Comparison of ENCODE assay signal across 8 cellular contexts in the genomic region with DNA sequence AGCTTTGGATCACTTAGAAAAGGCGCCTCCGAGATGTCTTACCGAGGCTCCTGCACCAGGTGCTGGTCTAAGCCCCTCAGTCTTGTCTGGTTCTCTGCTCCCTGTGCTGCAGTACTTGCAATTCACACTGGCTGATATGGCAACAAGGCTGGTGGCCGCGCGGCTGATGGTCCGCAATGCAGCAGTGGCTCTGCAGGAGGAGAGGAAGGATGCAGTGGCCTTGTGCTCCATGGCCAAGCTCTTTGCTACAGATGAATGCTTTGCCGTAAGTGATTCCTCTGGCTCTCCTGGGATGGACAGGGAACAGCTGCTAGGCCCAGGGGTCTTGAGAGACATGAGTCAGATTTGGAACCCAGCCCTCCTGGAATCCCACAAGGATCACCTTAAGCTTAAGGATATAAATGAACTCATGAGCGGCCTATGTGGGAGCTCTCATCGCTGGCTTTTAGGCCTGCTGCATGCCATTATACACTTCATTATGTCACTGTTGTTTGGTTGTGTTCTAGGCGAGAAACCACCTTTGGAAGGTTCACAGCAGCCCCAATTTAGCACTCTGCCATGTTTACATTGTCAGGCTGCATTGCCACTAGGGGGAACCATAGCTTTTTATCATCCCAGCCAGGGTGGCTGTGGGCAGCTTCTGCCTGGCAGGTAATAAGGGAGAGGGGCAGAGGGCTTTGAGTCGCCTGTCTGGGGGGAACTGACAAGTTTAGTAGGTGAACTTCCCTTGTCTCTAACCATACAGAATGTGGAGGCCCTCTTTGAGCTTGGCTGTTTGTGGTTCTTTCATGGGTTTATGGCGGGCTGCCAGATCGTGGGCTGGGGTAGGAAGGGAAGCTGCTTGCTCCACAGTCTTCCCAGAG. TPM values are rescaled to one million over a fixed set of nuclear protein-coding genes. Genes with fewer than 3 reads are reported as not detected.
A peak's percentile ranks its signal among the peaks of the same experiment; 100 is the strongest.
DNase-seq lines count a peak whose midpoint lies in the region; ATAC-seq, FAIRE-seq and TF ChIP-seq lines count a peak whose summit lies in the region.

No MANE protein-coding gene starts in this region.

- no peak overlapping the region for H2AK9ac ChIP-seq in IMR-90 (replicated peaks; ENCODE audit: low read depth, low read length, poor library complexity)

- no peak overlapping the region for H4K8ac ChIP-seq in IMR-90 (ENCODE audit: low read depth in 2 of 2, low read length in 2 of 2)

- ATAC-seq in activated CD4-positive, CD25-positive, alpha-beta regulatory T cell treated with anti-CD3 and anti-CD28 coated beads, Interleukin-2, amount 50 U/mL, for 24 hours = peak; percentile 51 to 59
- ATAC-seq in IMR-90 (ENCODE audit: low read depth) = peak; percentile 38; the same call in 1 of the 2 replicates
- ATAC-seq in activated CD8-positive, alpha-beta T cell treated with anti-CD3 and anti-CD28 coated beads, Interleukin-2, amount 10 ng/mL, durations not matched to agents 7 days and 5 days = peak; percentile 79
- no peak for ATAC-seq in GM19023 (IDR thresholded peaks at IDR 0.05; ENCODE audit: unreplicated experiment)
- ATAC-seq in HG02885 (IDR thresholded peaks at IDR 0.05; ENCODE audit: poor library complexity, unreplicated experiment) = no peak

- no peak overlapping the region for H3K4me2 ChIP-seq in IMR-90 (ENCODE audit: low read depth, low read length)
- no peak overlapping the region for H3K4me2 ChIP-seq in keratinocyte (ENCODE audit: control insufficient read depth, extremely low read depth, insufficient read depth, low read depth, low read length)

- dilution Hi-C loops in IMR-90 (cut with HindIII; ENCODE audit: low sequenced_read_pairs, unreplicated experiment) = no loop called here
- dilution Hi-C loops in keratinocyte (cut with MboI; ENCODE audit: extremely low pct_ligation_motif_present, low sequenced_read_pairs) = no loop called here

- H4K91ac ChIP-seq in IMR-90 (ENCODE audit: insufficient read depth, low read depth, low read length) = no peak overlapping the region

- no peak overlapping the region for H2BK5ac ChIP-seq in IMR-90 (ENCODE audit: low read depth, low read length, poor library complexity, severe bottlenecking)

- no peak overlapping the region for H3K23ac ChIP-seq in IMR-90 (ENCODE audit: low read depth, low read length)

- peak; percentile 36 for TF ChIP-seq RAD21 in IMR-90 (IDR thresholded peaks at IDR 0.05; ENCODE audit: low read length)

- no peak overlapping the region for H3K14ac ChIP-seq in IMR-90 (replicated peaks; ENCODE audit: low read depth, low read length)

- H3K9me3 ChIP-seq in IMR-90 (ENCODE audit: control insufficient read depth, insufficient read depth, low read length) = no peaks in the 10 kb centered on the region
- no peaks in the 10 kb centered on the region for H3K9me3 ChIP-seq in keratinocyte (ENCODE audit: control insufficient read depth, low read depth, low read length)

- H3K9me1 ChIP-seq in IMR-90 (ENCODE audit: insufficient read depth, low read length) (no peaks in the 10 kb centered on the region), keratinocyte (ENCODE audit: control insufficient read depth, extremely low read depth, insufficient read depth, low read length) (no peaks in the 10 kb centered on the region)

- peaks cover 14% of the 10 kb centered on the region for H3K36me3 Mint-ChIP-seq in activated CD8-positive, alpha-beta T cell treated with anti-CD3 and anti-CD28 coated beads, Interleukin-2, amount 10 ng/mL, durations not matched to agents 7 days and 5 days (ENCODE audit: low read depth)

- no peak overlapping the region for H4K5ac ChIP-seq in IMR-90 (ENCODE audit: low read depth, low read length)

- in situ Hi-C loops in IMR-90 (cut with MboI; ENCODE audit: low sequenced_read_pairs) = no loop called here

- no peak overlapping the region for H2AK5ac ChIP-seq in IMR-90 (ENCODE audit: low read depth, low read length)

- H3K36me3 ChIP-seq in IMR-90 (ENCODE audit: control insufficient read depth, insufficient read depth, low read length) (peaks cover 45% of the 10 kb centered on the region), keratinocyte (ENCODE audit: control insufficient read depth in 2 of 2, extremely low read depth in 1 of 2, insufficient read depth in 2 of 2, low read length in 2 of 2) (peaks cover 24 to 29% of the 10 kb centered on the region in 2 experiments)

- H3K4ac ChIP-seq in IMR-90 (ENCODE audit: low read depth, low read length) = no peak overlapping the region

- intact Hi-C loops in IMR-90 (cut with micrococcal nuclease) = no loop called here

- DNase-seq in activated CD4-positive, CD25-positive, alpha-beta regulatory T cell (lab: John Stamatoyannopoulos, UW) = no peak
- no peak for DNase-seq in IMR-90
- peak; percentile 60 for DNase-seq in activated CD8-positive, alpha-beta T cell treated with anti-CD3 and anti-CD28 coated beads, Interleukin-2, amount 10 ng/mL, durations not matched to agents 7 days and 5 days
- no peak for DNase-seq in keratinocyte (ENCODE audit: low read depth, low spot score)
- no peak for DNase-seq in amygdala (lab: John Stamatoyannopoulos, UW)

- peak overlapping the region; percentile 37 for H2AFZ ChIP-seq in IMR-90 (replicated peaks; ENCODE audit: low read length, poor library complexity)
- H2AFZ ChIP-seq in keratinocyte (ENCODE audit: control insufficient read depth, low read length) = no peak overlapping the region

- POLR2A ChIA-PET in IMR-90 (lab: Charles Lee; ENCODE audit: unreplicated experiment) = interaction anchor here (0.5 kb wide), 1 partner anchor 18 kb away, joined by 8 read pairs; no protein-coding TSS in a partner anchor
- POLR2A ChIA-PET in activated CD8-positive, alpha-beta T cell treated with anti-CD3 and anti-CD28 coated beads, Interleukin-2, amount 10 ng/mL, durations not matched to agents 7 days and 5 days (lab: Charles Lee) = interaction anchor here (0.8 to 2.0 kb wide), 4 partner anchors 8 to 37 kb away, joined by 3 to 6 read pairs (median 4); partner anchors contain the start of genes ACAD8, GLB1L3, NCAPD3 and THYN1

- no peak overlapping the region for H3K56ac ChIP-seq in IMR-90 (ENCODE audit: extremely low read depth, insufficient read depth, low read length)

- H2BK20ac ChIP-seq in IMR-90 (ENCODE audit: low read depth, low read length) = no peak overlapping the region

- H3K27me3 ChIP-seq in IMR-90 (ENCODE audit: control insufficient read depth, insufficient read depth, low read length) = no peaks in the 10 kb centered on the region
- no peaks in the 10 kb centered on the region for H3K27me3 ChIP-seq in keratinocyte (ENCODE audit: control insufficient read depth, extremely low read depth, insufficient read depth, low read length)

- no peak overlapping the region for H3K27ac ChIP-seq in IMR-90 (ENCODE audit: insufficient read depth, low read length)
- H3K27ac ChIP-seq in keratinocyte (ENCODE audit: control insufficient read depth, insufficient read depth, low read length) = no peak overlapping the region

- TF ChIP-seq POLR2A in IMR-90 (IDR thresholded peaks at IDR 0.05; ENCODE audit: low read depth, low read length) = no peak

- H2BK15ac ChIP-seq in IMR-90 (ENCODE audit: low read depth, low read length) = no peak overlapping the region

- no peaks in the 10 kb centered on the region for H3K9me3 Mint-ChIP-seq in activated CD8-positive, alpha-beta T cell treated with anti-CD3 and anti-CD28 coated beads, Interleukin-2, amount 10 ng/mL, durations not matched to agents 7 days and 5 days (ENCODE audit: insufficient read depth)

- FAIRE-seq in keratinocyte (lab: Jason Lieb, UNC) = peak; percentile 67

- no peaks in the 10 kb centered on the region for H3K27me3 Mint-ChIP-seq in activated CD8-positive, alpha-beta T cell treated with anti-CD3 and anti-CD28 coated beads, Interleukin-2, amount 10 ng/mL, durations not matched to agents 7 days and 5 days (ENCODE audit: low read depth)

- no TSS peak for BruUV-seq in IMR-90 (replicated peaks; lab: Mats Ljungman, UMichigan)

- 97% methylated on average over 3 of the region's 14 CpGs; no CpG with 5 or more reads in 1 of the 2 experiments for WGBS in IMR-90 (ENCODE audit: extremely low coverage in 2 of 2, insufficient read length in 1 of 2), 2 experiments

- H3K4me3 ChIP-seq in IMR-90 (ENCODE audit: insufficient read depth, low read depth, low read length) = no peak overlapping the region
- no peak overlapping the region for H3K4me3 ChIP-seq in keratinocyte (ENCODE audit: control insufficient read depth in 2 of 3, extremely low read depth in 1 of 3, insufficient read depth in 2 of 3, low read depth in 1 of 3, low read length in 3 of 3)

- H3K79me1 ChIP-seq in IMR-90 (ENCODE audit: low read depth in 1 of 2, low read length in 2 of 2) = no peaks in the 10 kb centered on the region

- CTCF ChIA-PET in IMR-90 (lab: Yijun Ruan, JAX) = interaction anchor here (0.6 to 1.3 kb wide), 7 partner anchors 9 to 607 kb away, joined by 3 to 7 read pairs (median 4); partner anchors contain the start of genes ACAD8 and THYN1
- CTCF ChIA-PET in activated CD8-positive, alpha-beta T cell treated with anti-CD3 and anti-CD28 coated beads, Interleukin-2, amount 10 ng/mL, durations not matched to agents 7 days and 5 days (lab: Charles Lee) = interaction anchor here (0.9 to 7.6 kb wide), 20 partner anchors 8 to 212 kb away, joined by 3 to 94 read pairs (median 4); partner anchors contain the start of genes ACAD8, GLB1L2, GLB1L3 and NCAPD3

- H2BK120ac ChIP-seq in IMR-90 (ENCODE audit: low read depth, low read length) = no peak overlapping the region

- H3K4me3 Mint-ChIP-seq in activated CD8-positive, alpha-beta T cell treated with anti-CD3 and anti-CD28 coated beads, Interleukin-2, amount 10 ng/mL, durations not matched to agents 7 days and 5 days = no peak overlapping the region

- H3K9ac ChIP-seq in IMR-90 (ENCODE audit: low read depth, low read length) = no peak overlapping the region
- no peak overlapping the region for H3K9ac ChIP-seq in keratinocyte (ENCODE audit: control insufficient read depth, extremely low read depth, insufficient read depth, low read length)

- TF ChIP-seq CTCF in IMR-90 (conservative IDR thresholded peaks at IDR 0.05; ENCODE audit: low read depth, low read length) (peak; percentile 46), keratinocyte (optimal IDR thresholded peaks at IDR 0.05 in 1 of 3, IDR thresholded peaks at IDR 0.05 in 1 of 3, conservative IDR thresholded peaks at IDR 0.05 in 1 of 3; ENCODE audit: extremely low read depth in 1 of 3, insufficient read depth in 2 of 3, low read length in 3 of 3) (peak; percentile 70 to 83 (median 74))

- H3K18ac ChIP-seq in IMR-90 (ENCODE audit: low read depth, low read length) = no peak overlapping the region

- no peaks in the 10 kb centered on the region; the same call in 1 of the 2 replicates for H4K20me1 ChIP-seq in IMR-90 (ENCODE audit: insufficient read depth, low read length)
- H4K20me1 ChIP-seq in keratinocyte (ENCODE audit: control insufficient read depth, extremely low read depth, insufficient read depth, low read length) = no peaks in the 10 kb centered on the region

- H3K79me2 ChIP-seq in keratinocyte (ENCODE audit: control insufficient read depth, insufficient read depth, low read length) = no peaks in the 10 kb centered on the region

- H3K4me1 Mint-ChIP-seq in activated CD8-positive, alpha-beta T cell treated with anti-CD3 and anti-CD28 coated beads, Interleukin-2, amount 10 ng/mL, durations not matched to agents 7 days and 5 days (ENCODE audit: low read depth) = peaks cover 12% of the 10 kb centered on the region

- H3K27ac Mint-ChIP-seq in activated CD8-positive, alpha-beta T cell treated with anti-CD3 and anti-CD28 coated beads, Interleukin-2, amount 10 ng/mL, durations not matched to agents 7 days and 5 days = no peak overlapping the region

- peaks cover 4% of the 10 kb centered on the region for H3K4me1 ChIP-seq in IMR-90 (ENCODE audit: control insufficient read depth, insufficient read depth, low read length)
- peaks cover 17% of the 10 kb centered on the region for H3K4me1 ChIP-seq in keratinocyte (ENCODE audit: control insufficient read depth, extremely low read depth, insufficient read depth, low read length)

RNA-seq across cellular contexts. Expression of gene ACAD8, which starts 8.5 kb away (rescaled TPM):
- 9.7 and 11.1 TPM in 2 replicates for total RNA-seq in IMR-90 (2012; rRNA removed)
- polyA plus RNA-seq in IMR-90 (2012; rRNA removed) (18.3 and 21.2 TPM in 2 replicates), keratinocyte (18.2 to 21.7 TPM (median 20.6 TPM) in 3 replicates)
- 11.3 and 13.6 TPM in 2 replicates for polyA plus RNA-seq in IMR-90 (2012; cell fraction: cytosol; rRNA removed)
- 45.4 and 71.9 TPM in 2 replicates for polyA plus RNA-seq in IMR-90 (2012; cell fraction: nucleus; rRNA removed; ENCODE audit: low replicate concordance)
- 10 to 100 TPM; 20.7 to 21.1 TPM for total RNA-seq in activated CD8-positive, alpha-beta T cell treated with anti-CD3 and anti-CD28 coated beads, Interleukin-2, amount 10 ng/mL, durations not matched to agents 7 days and 5 days
- polyA plus RNA-seq in keratinocyte (2011; ENCODE audit: low read depth) = 14.1 TPM
- polyA plus RNA-seq in keratinocyte (2011; cell fraction: cytosol; rRNA removed) = 11.8 and 12.8 TPM in 2 replicates
- 54.5 and 71.6 TPM in 2 replicates for polyA plus RNA-seq in keratinocyte (2011; cell fraction: nucleus; rRNA removed)
- polyA plus RNA-seq in keratinocyte (2012; ENCODE audit: low replicate concordance) = 14.3 and 27.2 TPM in 2 replicates
- 13.0 to 16.7 TPM (median 14.9 TPM) in 3 replicates for polyA minus RNA-seq in keratinocyte
- 10.4 TPM for polyA minus RNA-seq in keratinocyte (2011; cell fraction: cytosol; rRNA and poly(A)+ RNA removed)
- 9.9 and 17.2 TPM in 2 replicates for polyA minus RNA-seq in keratinocyte (2011; cell fraction: nucleus; rRNA and poly(A)+ RNA removed)

RNA-seq across cellular contexts. Expression of gene THYN1, which starts 8.7 kb away (rescaled TPM):
- 51.9 and 72.1 TPM in 2 replicates for total RNA-seq in IMR-90 (2012; rRNA removed)
- 42.8 and 43.1 TPM in 2 replicates for polyA plus RNA-seq in IMR-90 (2012; rRNA removed)
- polyA plus RNA-seq in IMR-90 (2012; cell fraction: cytosol; rRNA removed) = 21.1 and 28.2 TPM in 2 replicates
- polyA plus RNA-seq in IMR-90 (2012; cell fraction: nucleus; rRNA removed; ENCODE audit: low replicate concordance) = 9.3 and 48.9 TPM in 2 replicates
- 10 to 100 TPM; 53.7 to 56.1 TPM for total RNA-seq in activated CD8-positive, alpha-beta T cell treated with anti-CD3 and anti-CD28 coated beads, Interleukin-2, amount 10 ng/mL, durations not matched to agents 7 days and 5 days
- polyA plus RNA-seq in keratinocyte = 33.9 to 47.9 TPM (median 45.8 TPM) in 3 replicates
- 22.3 TPM for polyA plus RNA-seq in keratinocyte (2011; ENCODE audit: low read depth)
- 30.5 and 40.3 TPM in 2 replicates for polyA plus RNA-seq in keratinocyte (2011; cell fraction: cytosol; rRNA removed)
- 26.0 and 33.3 TPM in 2 replicates for polyA plus RNA-seq in keratinocyte (2011; cell fraction: nucleus; rRNA removed)
- polyA plus RNA-seq in keratinocyte (2012; ENCODE audit: low replicate concordance) = 22.4 and 35.8 TPM in 2 replicates
- 6.1 to 33.5 TPM (median 22.0 TPM) in 3 replicates for polyA minus RNA-seq in keratinocyte
- polyA minus RNA-seq in keratinocyte (2011; cell fraction: cytosol; rRNA and poly(A)+ RNA removed) = 18.0 TPM
- polyA minus RNA-seq in keratinocyte (2011; cell fraction: nucleus; rRNA and poly(A)+ RNA removed) = 4.9 and 14.1 TPM in 2 replicates

RNA-seq across cellular contexts. Expression of gene GLB1L3, which starts 14.3 kb away (rescaled TPM):
- total RNA-seq in IMR-90 (2012; rRNA removed) = not detected in 2 replicates
- polyA plus RNA-seq in IMR-90 (2012; rRNA removed) = not detected in 2 replicates
- polyA plus RNA-seq in IMR-90 (2012; cell fraction: cytosol; rRNA removed) = not detected in 2 replicates
- 0.02 TPM in 1 of 2 replicates, not detected in the other for polyA plus RNA-seq in IMR-90 (2012; cell fraction: nucleus; rRNA removed; ENCODE audit: low replicate concordance)
- 1 to 10 TPM; 3.8 to 4.0 TPM for total RNA-seq in activated CD8-positive, alpha-beta T cell treated with anti-CD3 and anti-CD28 coated beads, Interleukin-2, amount 10 ng/mL, durations not matched to agents 7 days and 5 days
- 2.2 to 4.6 TPM (median 3.0 TPM) in 3 replicates for polyA plus RNA-seq in keratinocyte
- 1.4 TPM for polyA plus RNA-seq in keratinocyte (2011; ENCODE audit: low read depth)
- 1.7 and 1.9 TPM in 2 replicates for polyA plus RNA-seq in keratinocyte (2011; cell fraction: cytosol; rRNA removed)
- polyA plus RNA-seq in keratinocyte (2011; cell fraction: nucleus; rRNA removed) = 16.2 and 20.9 TPM in 2 replicates
- polyA plus RNA-seq in keratinocyte (2012; ENCODE audit: low replicate concordance) = 2.8 and 4.0 TPM in 2 replicates
- 1.5 to 2.6 TPM (median 2.5 TPM) in 3 replicates for polyA minus RNA-seq in keratinocyte
- polyA minus RNA-seq in keratinocyte (2011; cell fraction: cytosol; rRNA and poly(A)+ RNA removed) = 1.9 TPM
- polyA minus RNA-seq in keratinocyte (2011; cell fraction: nucleus; rRNA and poly(A)+ RNA removed) = 5.9 and 6.9 TPM in 2 replicates

RNA-seq across cellular contexts. Expression of gene VPS26B, which starts 37.4 kb away (rescaled TPM):
- total RNA-seq in IMR-90 (2012; rRNA removed) = 38.9 and 51.1 TPM in 2 replicates
- polyA plus RNA-seq in IMR-90 (2012; rRNA removed) (39.5 and 41.6 TPM in 2 replicates), keratinocyte (43.2 to 50.2 TPM (median 46.9 TPM) in 3 replicates)
- polyA plus RNA-seq in IMR-90 (2012; cell fraction: cytosol; rRNA removed) = 31.6 and 35.7 TPM in 2 replicates
- 75.7 and 105 TPM in 2 replicates for polyA plus RNA-seq in IMR-90 (2012; cell fraction: nucleus; rRNA removed; ENCODE audit: low replicate concordance)
- 10 to 100 TPM; 55.1 TPM for total RNA-seq in activated CD8-positive, alpha-beta T cell treated with anti-CD3 and anti-CD28 coated beads, Interleukin-2, amount 10 ng/mL, durations not matched to agents 7 days and 5 days
- polyA plus RNA-seq in keratinocyte (2011; ENCODE audit: low read depth) = 44.1 TPM
- polyA plus RNA-seq in keratinocyte (2011; cell fraction: cytosol; rRNA removed) = 39.1 and 46.5 TPM in 2 replicates
- 78.3 and 81.3 TPM in 2 replicates for polyA plus RNA-seq in keratinocyte (2011; cell fraction: nucleus; rRNA removed)
- polyA plus RNA-seq in keratinocyte (2012; ENCODE audit: low replicate concordance) = 25.4 and 43.6 TPM in 2 replicates
- polyA minus RNA-seq in keratinocyte = 53.0 to 82.4 TPM (median 60.8 TPM) in 3 replicates
- polyA minus RNA-seq in keratinocyte (2011; cell fraction: cytosol; rRNA and poly(A)+ RNA removed) = 48.7 TPM
- polyA minus RNA-seq in keratinocyte (2011; cell fraction: nucleus; rRNA and poly(A)+ RNA removed) = 25.6 and 35.4 TPM in 2 replicates

RNA-seq across cellular contexts. Expression of gene NCAPD3, which starts 38.1 kb away (rescaled TPM):
- 19.2 and 19.7 TPM in 2 replicates for total RNA-seq in IMR-90 (2012; rRNA removed)
- 18.0 and 18.9 TPM in 2 replicates for polyA plus RNA-seq in IMR-90 (2012; rRNA removed)
- polyA plus RNA-seq in IMR-90 (2012; cell fraction: cytosol; rRNA removed) = 8.3 and 9.9 TPM in 2 replicates
- polyA plus RNA-seq in IMR-90 (2012; cell fraction: nucleus; rRNA removed; ENCODE audit: low replicate concordance) = 16.9 and 25.2 TPM in 2 replicates
- total RNA-seq in activated CD8-positive, alpha-beta T cell treated with anti-CD3 and anti-CD28 coated beads, Interleukin-2, amount 10 ng/mL, durations not matched to agents 7 days and 5 days = 100 to 1,000 TPM; 125 to 136 TPM
- polyA plus RNA-seq in keratinocyte = 16.6 to 23.0 TPM (median 21.4 TPM) in 3 replicates
- polyA plus RNA-seq in keratinocyte (2011; ENCODE audit: low read depth) = 8.2 TPM
- polyA plus RNA-seq in keratinocyte (2011; cell fraction: cytosol; rRNA removed) = 9.6 and 11.8 TPM in 2 replicates
- 26.5 and 29.5 TPM in 2 replicates for polyA plus RNA-seq in keratinocyte (2011; cell fraction: nucleus; rRNA removed)
- polyA plus RNA-seq in keratinocyte (2012; ENCODE audit: low replicate concordance) = 6.5 and 17.5 TPM in 2 replicates
- 23.3 to 35.8 TPM (median 24.8 TPM) in 3 replicates for polyA minus RNA-seq in keratinocyte
- polyA minus RNA-seq in keratinocyte (2011; cell fraction: cytosol; rRNA and poly(A)+ RNA removed) = 13.8 TPM
- 25.9 and 28.3 TPM in 2 replicates for polyA minus RNA-seq in keratinocyte (2011; cell fraction: nucleus; rRNA and poly(A)+ RNA removed)

Comparison
In these comparisons a context has a peak if more than half of its experiments do, and no peak if none do; other contexts are left out.
1. ATAC-seq: peak in activated CD4-positive, CD25-positive, alpha-beta regulatory T cell treated with anti-CD3 and anti-CD28 coated beads, Interleukin-2, amount 50 U/mL, for 24 hours (2 of 2), IMR-90 (single experiment) and activated CD8-positive, alpha-beta T cell treated with anti-CD3 and anti-CD28 coated beads, Interleukin-2, amount 10 ng/mL, durations not matched to agents 7 days and 5 days (single experiment); none in GM19023 (single experiment) and HG02885 (single experiment).